Comparison of ENCODE assay signal across 8 cellular contexts in genomic region chr22:46335201-46336118, GRCh38. TPM values are rescaled to one million over a fixed set of nuclear protein-coding genes. Genes with fewer than 3 reads are reported as not detected.
A peak's percentile ranks its signal among the peaks of the same experiment; 100 is the strongest.
DNase-seq lines count a peak whose midpoint lies in the region; ATAC-seq and TF ChIP-seq lines count a peak whose summit lies in the region.

A gene with protein sequence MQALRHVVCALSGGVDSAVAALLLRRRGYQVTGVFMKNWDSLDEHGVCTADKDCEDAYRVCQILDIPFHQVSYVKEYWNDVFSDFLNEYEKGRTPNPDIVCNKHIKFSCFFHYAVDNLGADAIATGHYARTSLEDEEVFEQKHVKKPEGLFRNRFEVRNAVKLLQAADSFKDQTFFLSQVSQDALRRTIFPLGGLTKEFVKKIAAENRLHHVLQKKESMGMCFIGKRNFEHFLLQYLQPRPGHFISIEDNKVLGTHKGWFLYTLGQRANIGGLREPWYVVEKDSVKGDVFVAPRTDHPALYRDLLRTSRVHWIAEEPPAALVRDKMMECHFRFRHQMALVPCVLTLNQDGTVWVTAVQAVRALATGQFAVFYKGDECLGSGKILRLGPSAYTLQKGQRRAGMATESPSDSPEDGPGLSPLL (plus strand): TSS chr22:46335714. CDS start chr22:46335765, 51 bp downstream.

- no peaks in the 10 kb centered on the region for H3K27me3 Mint-ChIP-seq in activated CD8-positive, alpha-beta T cell treated with anti-CD3 and anti-CD28 coated beads for 36 hours

- H3K4me1 ChIP-seq in lung (ENCODE audit: control insufficient read depth in 2 of 2, insufficient read depth in 2 of 2, low read length in 2 of 2): peaks cover 4 to 5% of the 10 kb centered on the region in 2 donors

- 1% methylated on average over 82 to 93 of the region's 93 CpGs for WGBS in lung, 2 donors

- no peaks in the 10 kb centered on the region for H3K9me3 ChIP-seq in lung (ENCODE audit: control insufficient read depth in 2 of 2, insufficient read depth in 1 of 2, low read length in 1 of 2)

- no peak for TF ChIP-seq CTCF in AG09309 (IDR thresholded peaks at IDR 0.05; ENCODE audit: control insufficient read depth, insufficient read depth, low read depth, low read length, missing control alignments)
- no peak for TF ChIP-seq CTCF in activated CD8-positive, alpha-beta T cell treated with anti-CD3 and anti-CD28 coated beads for 36 hours (IDR thresholded peaks at IDR 0.05)
- no peak for TF ChIP-seq CTCF in lung (IDR thresholded peaks at IDR 0.05; ENCODE audit: control extremely low read depth, extremely low read depth)

- intact Hi-C loops in activated CD8-positive, alpha-beta T cell treated with anti-CD3 and anti-CD28 coated beads for 36 hours (cut with micrococcal nuclease): no loop called here

- DNase-seq in AG09309 (ENCODE audit: low read depth): peak; percentile 47
- peak; percentile 37 for DNase-seq in NCI-H774 (lab: John Stamatoyannopoulos, UW)
- DNase-seq in activated CD8-positive, alpha-beta T cell treated with anti-CD3 and anti-CD28 coated beads for 36 hours: peak; percentile 79
- DNase-seq in effector CD4-positive, alpha-beta T cell: peak; percentile 51
- DNase-seq in lung (ENCODE audit: low spot score): peak; percentile 83
- peak; percentile 49 to 75 (median 60) for DNase-seq in stimulated activated CD4-positive, alpha-beta T cell treated with anti-CD3 and anti-CD28 coated beads, TNF-alpha, amount 100 ng/mL, for 24 hours (ENCODE audit: low read depth in 3 of 3)

- H3K36me3 ChIP-seq in lung (ENCODE audit: control insufficient read depth in 2 of 2, insufficient read depth in 2 of 2, low read length in 2 of 2): peaks cover 7 to 16% of the 10 kb centered on the region in 2 donors

- no peaks in the 10 kb centered on the region for H3K9me3 Mint-ChIP-seq in activated CD8-positive, alpha-beta T cell treated with anti-CD3 and anti-CD28 coated beads for 36 hours

- peak within 1 kb of the TSS; percentile 92 for H3K4me3 ChIP-seq in AG09309 (ENCODE audit: control insufficient read depth, low read depth, low read length)
- H3K4me3 ChIP-seq in lung: peak within 1 kb of the TSS; percentile 99

- H3K27ac Mint-ChIP-seq in activated CD8-positive, alpha-beta T cell treated with anti-CD3 and anti-CD28 coated beads for 36 hours: peak within 1 kb of the TSS; percentile 92

- TF ChIP-seq POLR2A in GM18951 (IDR thresholded peaks at IDR 0.05; ENCODE audit: extremely low read depth, insufficient read depth, insufficient read length): peak; percentile 86

- ATAC-seq in HG03280 (IDR thresholded peaks at IDR 0.05; ENCODE audit: unreplicated experiment) (peak; percentile 89), lung (ENCODE audit: insufficient read depth, low FRiP score) (peak; percentile 95)
- ATAC-seq in activated CD8-positive, alpha-beta T cell treated with anti-CD3 and anti-CD28 coated beads for 36 hours: peak; percentile 90

- CTCF ChIA-PET in activated CD8-positive, alpha-beta T cell treated with anti-CD3 and anti-CD28 coated beads for 36 hours (lab: Charles Lee): interaction anchor here (1.1 to 2.6 kb wide), 6 partner anchors 18 to 329 kb away, joined by 3 to 9 read pairs (median 5); no protein-coding TSS in a partner anchor

- H3K36me3 Mint-ChIP-seq in activated CD8-positive, alpha-beta T cell treated with anti-CD3 and anti-CD28 coated beads for 36 hours (ENCODE audit: low read depth): peaks cover 42% of the 10 kb centered on the region

- H3K27me3 ChIP-seq in lung (ENCODE audit: control insufficient read depth, insufficient read depth): no peaks in the 10 kb centered on the region

- peak within 1 kb of the TSS; percentile 89 to 99 for H3K27ac ChIP-seq in lung (ENCODE audit: low read depth in 1 of 2, low read length in 1 of 2)

- peak within 1 kb of the TSS; percentile 98 for H3K4me3 Mint-ChIP-seq in activated CD8-positive, alpha-beta T cell treated with anti-CD3 and anti-CD28 coated beads for 36 hours

- POLR2A ChIA-PET in activated CD8-positive, alpha-beta T cell treated with anti-CD3 and anti-CD28 coated beads for 36 hours (lab: Charles Lee): interaction anchor here (0.6 to 1.7 kb wide), 6 partner anchors 14 to 186 kb away, joined by 3 to 5 read pairs (median 3); partner anchors contain the start of genes GTSE1 and TTC38

- in situ Hi-C loops in GM18951 (cut with MboI; ENCODE audit: low sequenced_read_pairs, unreplicated experiment): no loop called here

- peaks cover 32% of the 10 kb centered on the region for H3K4me1 Mint-ChIP-seq in activated CD8-positive, alpha-beta T cell treated with anti-CD3 and anti-CD28 coated beads for 36 hours (ENCODE audit: low read depth)

RNA-seq across cellular contexts. Expression of the gene that starts here (rescaled TPM):
- 10 to 100 TPM; 87.2 to 98.1 TPM for total RNA-seq in activated CD8-positive, alpha-beta T cell treated with anti-CD3 and anti-CD28 coated beads for 36 hours
- 10 to 100 TPM; 39.2 to 42.3 TPM for total RNA-seq in lung
- 10 to 100 TPM; 24.1 to 28.7 TPM for polyA plus RNA-seq in lung

Comparison
In these comparisons a context has a peak if more than half of its experiments do, and no peak if none do; other contexts are left out.
1. Peak in every context shown above with its lines: DNase-seq, ATAC-seq, H3K4me3 ChIP-seq and H3K27ac ChIP-seq.